In genomic region chr20:36607586-36608387, GRCh38 we compare ENCODE assay signal across 9 cellular contexts. TPM values are rescaled to one million over a fixed set of nuclear protein-coding genes. Genes with fewer than 3 reads are reported as not detected.
DNase-seq lines count a peak whose midpoint lies in the region; ATAC-seq and TF ChIP-seq lines count a peak whose summit lies in the region.
"Had no signal": no experiment of that assay in that cellular context is flagged by ENCODE, and none has a peak within 500 bp of the region (broad histone marks: within the 10 kb centered on the region; RNA-seq: fewer than 3 reads in every experiment).

No MANE protein-coding gene starts in this region.

- H3K4me1 Mint-ChIP-seq in chondrocyte (ENCODE audit: low read depth), result peaks cover 23% of the 10 kb centered on the region

- H3K36me3 Mint-ChIP-seq in chondrocyte (ENCODE audit: low read depth), result peaks cover 9% of the 10 kb centered on the region

- no peaks in the 10 kb centered on the region for H3K27me3 Mint-ChIP-seq in chondrocyte (ENCODE audit: low read depth)

- DNase-seq in chondrocyte (ENCODE audit: low spot score), result no peak
- DNase-seq in head of caudate nucleus, result no peak
- DNase-seq in cortex of kidney (lab: John Stamatoyannopoulos, UW), result no peak
- DNase-seq: activated effector memory CD4-positive, alpha-beta T cell treated with Interleukin-2 at 50 U/mL for 16 hours had no signal

- ATAC-seq in HG03442 (IDR thresholded peaks at IDR 0.05; ENCODE audit: unreplicated experiment), result no peak
- no peak for ATAC-seq in HG02884 (IDR thresholded peaks at IDR 0.05; ENCODE audit: unreplicated experiment)

- no peak overlapping the region for H3K27ac ChIP-seq in DOHH2 (ENCODE audit: low read depth, low read length)
- peak overlapping the region; percentile 94 for H3K27ac ChIP-seq in neutrophil

- H3K4me3 ChIP-seq in DOHH2 (ENCODE audit: low read length) (peak overlapping the region; percentile 97), Loucy (ENCODE audit: low read length, poor library complexity, severe bottlenecking) (peak overlapping the region; percentile 93), neutrophil (ENCODE audit: low read depth in 1 of 2, low read length in 1 of 2) (peak overlapping the region; percentile 92 to 98)

- H2AFZ ChIP-seq in Loucy (ENCODE audit: low read length), result no peak overlapping the region

- H4K20me1 ChIP-seq in DOHH2 (ENCODE audit: control insufficient read depth, insufficient read depth, low read depth, low read length), result peaks cover 10% of the 10 kb centered on the region
- peaks cover 32% of the 10 kb centered on the region for H4K20me1 ChIP-seq in Loucy (ENCODE audit: insufficient read depth, low read length, poor library complexity, severe bottlenecking)

- H3K4me2 ChIP-seq in DOHH2 (ENCODE audit: low read length) (peak overlapping the region; percentile 71), Loucy (ENCODE audit: low read depth, low read length, poor library complexity, severe bottlenecking) (peak overlapping the region; percentile 85)

- no peak for TF ChIP-seq CTCF in DOHH2 (IDR thresholded peaks at IDR 0.05; ENCODE audit: low read depth, low read length, poor library complexity, severe bottlenecking)
- TF ChIP-seq CTCF in Loucy (conservative IDR thresholded peaks at IDR 0.05; ENCODE audit: low read length), result no peak
- no peak for TF ChIP-seq CTCF in chondrocyte (IDR thresholded peaks at IDR 0.05)
- TF ChIP-seq CTCF in neutrophil (IDR thresholded peaks at IDR 0.05), result no peak

- peak overlapping the region; percentile 91 for H3K9ac ChIP-seq in Loucy (ENCODE audit: low read depth, low read length, poor library complexity, severe bottlenecking)

- H3K9me3 Mint-ChIP-seq in chondrocyte (ENCODE audit: low read depth), result no peaks in the 10 kb centered on the region

- H3K9me3 ChIP-seq in DOHH2 (ENCODE audit: control insufficient read depth, insufficient read depth, low read length) (no peaks in the 10 kb centered on the region), Loucy (ENCODE audit: insufficient read depth, low read depth, low read length) (no peaks in the 10 kb centered on the region), neutrophil (no peaks in the 10 kb centered on the region)

- H3F3A ChIP-seq in DOHH2 (ENCODE audit: control insufficient read depth, insufficient read depth) (peaks cover 12% of the 10 kb centered on the region), Loucy (ENCODE audit: low read depth) (no peaks in the 10 kb centered on the region)

- peak overlapping the region; percentile 52 for H3K4me3 Mint-ChIP-seq in chondrocyte (ENCODE audit: unreplicated experiment)

- H3K27ac Mint-ChIP-seq in chondrocyte (ENCODE audit: unreplicated experiment), result peak overlapping the region; percentile 63

- intact Hi-C loops in head of caudate nucleus (cut with DNase I), result loop anchor here (10.0 kb wide), 3 partner anchors 137 to 277 kb away; partner anchors contain the start of gene NDRG3

- H3K4me1 ChIP-seq in DOHH2 (ENCODE audit: control insufficient read depth, low read length) (peaks cover 23% of the 10 kb centered on the region), Loucy (ENCODE audit: insufficient read depth, low read length, poor library complexity, severe bottlenecking) (peaks cover 20% of the 10 kb centered on the region), neutrophil (ENCODE audit: control insufficient read depth in 1 of 2, insufficient read depth in 1 of 2, low read depth in 1 of 2, low read length in 1 of 2) (peaks cover 29 to 39% of the 10 kb centered on the region in 2 experiments)

- H3K36me3 ChIP-seq in DOHH2 (ENCODE audit: control insufficient read depth, low read length) (peaks cover 56% of the 10 kb centered on the region), Loucy (ENCODE audit: insufficient read depth, low read length) (peaks cover 38% of the 10 kb centered on the region), neutrophil (peaks cover 53% of the 10 kb centered on the region)

- H3K79me2 ChIP-seq in DOHH2 (ENCODE audit: control insufficient read depth, low read length) (peaks cover 43% of the 10 kb centered on the region), Loucy (ENCODE audit: insufficient read depth, low read length) (peaks cover 34% of the 10 kb centered on the region)

- H3K27me3 ChIP-seq in DOHH2 (ENCODE audit: control insufficient read depth, low read length), result no peaks in the 10 kb centered on the region
- no peaks in the 10 kb centered on the region for H3K27me3 ChIP-seq in Loucy (ENCODE audit: insufficient read depth, low read length, poor library complexity, severe bottlenecking)
- H3K27me3 ChIP-seq in neutrophil, result no peaks in the 10 kb centered on the region

- H3K9me2 ChIP-seq in DOHH2 (replicated peaks; ENCODE audit: control insufficient read depth, low read length) (no peaks in the 10 kb centered on the region), Loucy (replicated peaks; ENCODE audit: low read depth, low read length) (no peaks in the 10 kb centered on the region)

RNA-seq across cellular contexts. Expression of gene RAB5IF, which starts 2.2 kb away (rescaled TPM):
- total RNA-seq in chondrocyte, result 71.3 to 74.0 TPM (median 71.5 TPM) in 3 replicates

RNA-seq across cellular contexts. Expression of gene TGIF2, which starts 34.4 kb away (rescaled TPM):
- 15.8 to 24.2 TPM (median 18.8 TPM) in 3 replicates for total RNA-seq in chondrocyte

RNA-seq across cellular contexts. Expression of gene SLA2, which starts 38.2 kb away (rescaled TPM):
- total RNA-seq in chondrocyte, result 0.24 TPM in 1 of 3 replicates, not detected in the others
